In genomic region chr7:15643000-15643705, GRCh38 we compare ENCODE assay signal across 1 cellular context.
TF ChIP-seq lines count a peak whose summit lies in the region.

No MANE protein-coding gene starts in this region.

TF ChIP-seq in GM23338, 12 proteins besides CTCF, POLR2A, EP300 and RAD21:
- no peak for TF ChIP-seq ETS1 (IDR thresholded peaks at IDR 0.05)
- TF ChIP-seq ZNF331 (CRISPR knock-in tag; IDR thresholded peaks at IDR 0.05; ENCODE audit: low read depth), result no peak
- TF ChIP-seq CREB1 (CRISPR knock-in tag; IDR thresholded peaks at IDR 0.05; ENCODE audit: low read depth), result no peak
- no peak for TF ChIP-seq EZH2 (IDR thresholded peaks at IDR 0.05; ENCODE audit: low read depth, unreplicated experiment)
- TF ChIP-seq EZH2phosphoT487 (IDR thresholded peaks at IDR 0.05; ENCODE audit: unreplicated experiment), result no peak
- no peak for TF ChIP-seq NANOG (IDR thresholded peaks at IDR 0.05; ENCODE audit: borderline replicate concordance)
- no peak for TF ChIP-seq POLR2AphosphoS5 (IDR thresholded peaks at IDR 0.05; ENCODE audit: low read depth)
- no peak for TF ChIP-seq ZNF114 (CRISPR knock-in tag; IDR thresholded peaks at IDR 0.05)
- no peak for TF ChIP-seq REST (IDR thresholded peaks at IDR 0.05; ENCODE audit: unreplicated experiment)
- no peak for TF ChIP-seq STAT1 (IDR thresholded peaks at IDR 0.05; ENCODE audit: unreplicated experiment)
- TF ChIP-seq ZNF462 (CRISPR knock-in tag; IDR thresholded peaks at IDR 0.05), result no peak
- TF ChIP-seq JUNB (IDR thresholded peaks at IDR 0.05; ENCODE audit: unreplicated experiment), result no peak
